ENCODE assay signal across 4 cellular contexts in the genomic region with DNA sequence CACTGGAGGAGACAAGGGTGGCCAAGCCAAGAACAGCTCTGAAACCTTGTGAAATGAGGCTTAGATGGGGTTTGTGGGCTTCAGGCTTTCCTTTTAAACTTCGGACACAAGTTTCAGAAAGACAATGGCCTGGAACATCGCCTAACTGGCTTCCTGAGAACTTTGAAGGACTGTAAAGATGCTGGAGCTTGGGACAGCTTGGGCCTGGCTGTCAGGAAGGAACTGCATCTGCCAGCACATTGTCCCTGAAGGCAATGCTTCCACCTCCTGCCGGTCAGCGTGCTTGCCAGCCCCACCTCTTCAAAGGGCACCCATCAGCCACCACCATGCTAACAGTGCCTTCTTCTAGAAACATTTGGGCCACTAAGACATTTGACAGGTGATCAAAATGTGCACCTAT.
"Had no signal": no experiment of that assay in that cellular context is flagged by ENCODE, and none has a peak within 500 bp of the region (broad histone marks: within the 10 kb centered on the region; RNA-seq: fewer than 3 reads in every experiment).

No MANE protein-coding gene starts in this region.

- H3K4me3 Mint-ChIP-seq: GM23338, H9 had no signal

- H3K27ac Mint-ChIP-seq: GM23338, H9 had no signal

- H3K4me3 ChIP-seq: GM23338 had no signal

- ATAC-seq: GM23338 had no signal

- H3K9me3 Mint-ChIP-seq: GM23338 had no signal

- DNase-seq: H9, HCEC 1CT, IMR-90 had no signal
